Comparison of ENCODE assay signal across 8 cellular contexts in genomic region chr10:80409121-80409520, GRCh38. TPM values are rescaled to one million over a fixed set of nuclear protein-coding genes. Genes with fewer than 3 reads are reported as not detected.
A peak's percentile ranks its signal among the peaks of the same experiment; 100 is the strongest.
DNase-seq lines count a peak whose midpoint lies in the region; ATAC-seq and TF ChIP-seq lines count a peak whose summit lies in the region.

No MANE protein-coding gene starts in this region.

- no peaks in the 10 kb centered on the region for H3K27me3 Mint-ChIP-seq in CD8-positive, alpha-beta T cell (ENCODE audit: low read depth)
- H3K27me3 Mint-ChIP-seq in neural progenitor cell (ENCODE audit: insufficient read depth, low read depth) = peaks cover 6% of the 10 kb centered on the region

- H3F3A ChIP-seq in OCI-LY1 (ENCODE audit: insufficient read depth, low read length) (no peaks in the 10 kb centered on the region), neural progenitor cell (ENCODE audit: low read depth) (peaks cover 7% of the 10 kb centered on the region)

- no peak overlapping the region for H3K27ac ChIP-seq in CD8-positive, alpha-beta T cell (ENCODE audit: low read depth, low read length)
- no peak overlapping the region for H3K27ac ChIP-seq in OCI-LY1 (ENCODE audit: low read depth, low read length, poor library complexity, severe bottlenecking)
- no peak overlapping the region for H3K27ac ChIP-seq in neural progenitor cell

- peak overlapping the region; percentile 91 for H3K4me2 ChIP-seq in OCI-LY1 (ENCODE audit: low read length)
- H3K4me2 ChIP-seq in neural progenitor cell = peak overlapping the region; percentile 95

- CTCF ChIA-PET in CD8-positive, alpha-beta T cell (lab: Charles Lee) = interaction anchor here (0.7 to 1.4 kb wide), 3 partner anchors 11 to 96 kb away, joined by 3 to 5 read pairs (median 3); no protein-coding TSS in a partner anchor

- POLR2A ChIA-PET in CD8-positive, alpha-beta T cell (lab: Charles Lee) = interaction anchor here (1.3 kb wide), 1 partner anchor 31 kb away, joined by 3 read pairs; no protein-coding TSS in a partner anchor

- peaks cover 32% of the 10 kb centered on the region for H3K4me1 Mint-ChIP-seq in CD8-positive, alpha-beta T cell (ENCODE audit: low read depth)
- peaks cover 64% of the 10 kb centered on the region for H3K4me1 Mint-ChIP-seq in neural progenitor cell

- peak overlapping the region; percentile 91 for H3K4me3 Mint-ChIP-seq in CD8-positive, alpha-beta T cell
- peak overlapping the region; percentile 88 for H3K4me3 Mint-ChIP-seq in neural progenitor cell

- H3K27ac Mint-ChIP-seq in CD8-positive, alpha-beta T cell = peak overlapping the region; percentile 29
- H3K27ac Mint-ChIP-seq in neural progenitor cell = no peak overlapping the region

- H4K20me1 ChIP-seq in OCI-LY1 (ENCODE audit: insufficient read depth, low read length) (no peaks in the 10 kb centered on the region), neural progenitor cell (ENCODE audit: low read depth) (peaks cover 52% of the 10 kb centered on the region)

- H3K36me3 Mint-ChIP-seq in CD8-positive, alpha-beta T cell = peaks cover 2% of the 10 kb centered on the region
- peaks cover 22% of the 10 kb centered on the region for H3K36me3 Mint-ChIP-seq in neural progenitor cell

- no peaks in the 10 kb centered on the region for H3K36me3 ChIP-seq in CD8-positive, alpha-beta T cell (ENCODE audit: insufficient read depth, low read length)
- H3K36me3 ChIP-seq in OCI-LY1 (ENCODE audit: insufficient read depth, low read length) (no peaks in the 10 kb centered on the region), neural progenitor cell (no peaks in the 10 kb centered on the region)

- H3K4me1 ChIP-seq in CD8-positive, alpha-beta T cell (ENCODE audit: insufficient read depth, low read length) = peaks cover 4% of the 10 kb centered on the region
- H3K4me1 ChIP-seq in OCI-LY1 (ENCODE audit: insufficient read depth, low read length, severe bottlenecking) (peaks cover 20% of the 10 kb centered on the region), neural progenitor cell (peaks cover 64% of the 10 kb centered on the region)

- no peaks in the 10 kb centered on the region for H3K79me2 ChIP-seq in OCI-LY1 (ENCODE audit: insufficient read depth, low read length)
- peaks cover 57% of the 10 kb centered on the region for H3K79me2 ChIP-seq in neural progenitor cell (ENCODE audit: low read depth)

- no peak for ATAC-seq in CD8-positive, alpha-beta T cell
- ATAC-seq in HG02588 (IDR thresholded peaks at IDR 0.05; ENCODE audit: unreplicated experiment) (no peak), GM19452 (IDR thresholded peaks at IDR 0.05; ENCODE audit: unreplicated experiment) (no peak)

- H3K9me2 ChIP-seq in OCI-LY1 (ENCODE audit: low read depth, low read length) = no peaks in the 10 kb centered on the region

- H3K4me3 ChIP-seq in CD8-positive, alpha-beta T cell (ENCODE audit: low read depth, low read length) = peak overlapping the region; percentile 65
- H3K4me3 ChIP-seq in OCI-LY1 (ENCODE audit: low read depth, low read length, poor library complexity, severe bottlenecking) (peak overlapping the region; percentile 69), epithelial cell of esophagus (ENCODE audit: low read length) (peak overlapping the region; percentile 55), neural progenitor cell (peak overlapping the region; percentile 63)

- H3K9me3 ChIP-seq in CD8-positive, alpha-beta T cell (ENCODE audit: low read length) = no peaks in the 10 kb centered on the region
- H3K9me3 ChIP-seq in OCI-LY1 (ENCODE audit: low read length) = no peaks in the 10 kb centered on the region
- H3K9me3 ChIP-seq in neural progenitor cell (ENCODE audit: low read depth) = no peaks in the 10 kb centered on the region

- no peaks in the 10 kb centered on the region for H3K9me3 Mint-ChIP-seq in CD8-positive, alpha-beta T cell
- no peaks in the 10 kb centered on the region for H3K9me3 Mint-ChIP-seq in neural progenitor cell

- intact Hi-C loops in CD8-positive, alpha-beta T cell (cut with DNase I, micrococcal nuclease) = loop anchor here in 1 of 2 experiments (5.0 kb wide), 1 partner anchor 43 kb away; the partner anchor contains the start of gene TSPAN14

- DNase-seq in CD8-positive, alpha-beta T cell = no peak
- DNase-seq in epithelial cell of esophagus (ENCODE audit: low read depth) (no peak), neural progenitor cell (ENCODE audit: low spot score) (no peak), OCI-M1 (lab: John Stamatoyannopoulos, UW) (no peak)
- no peak for DNase-seq in activated CD4-positive, CD25-positive, alpha-beta regulatory T cell treated with anti-CD3 and anti-CD28 coated beads, Interleukin-2, amount 50 U/mL, for 72 hours

- TF ChIP-seq CTCF in CD8-positive, alpha-beta T cell (IDR thresholded peaks at IDR 0.05) = no peak
- TF ChIP-seq CTCF in OCI-LY1 (IDR thresholded peaks at IDR 0.05; ENCODE audit: low read length) = no peak
- no peak for TF ChIP-seq CTCF in epithelial cell of esophagus (IDR thresholded peaks at IDR 0.05; ENCODE audit: insufficient read depth, low read depth, low read length, missing control alignments)
- TF ChIP-seq CTCF in neural progenitor cell (IDR thresholded peaks at IDR 0.05) = no peak

- H3K9ac ChIP-seq in OCI-LY1 (ENCODE audit: low read length) (peak overlapping the region; percentile 71), neural progenitor cell (peak overlapping the region; percentile 34)

- H3K27me3 ChIP-seq in CD8-positive, alpha-beta T cell (ENCODE audit: insufficient read depth, low read length) = no peaks in the 10 kb centered on the region
- H3K27me3 ChIP-seq in OCI-LY1 (ENCODE audit: insufficient read depth, low read length) = no peaks in the 10 kb centered on the region
- peaks cover 12% of the 10 kb centered on the region for H3K27me3 ChIP-seq in neural progenitor cell

- H2AFZ ChIP-seq in OCI-LY1 (ENCODE audit: low read length) = no peak overlapping the region
- H2AFZ ChIP-seq in neural progenitor cell (replicated peaks) = peak overlapping the region; percentile 94

RNA-seq across cellular contexts. Expression of gene PRXL2A, which starts 0.8 kb away (rescaled TPM):
- 1 to 10 TPM; 4.6 to 5.1 TPM for total RNA-seq in CD8-positive, alpha-beta T cell
- 81.4 and 107 TPM in 2 replicates for total RNA-seq in neural progenitor cell (ENCODE audit: low replicate concordance)

RNA-seq across cellular contexts. Expression of gene TSPAN14, which starts 45.0 kb away (rescaled TPM):
- total RNA-seq in CD8-positive, alpha-beta T cell = 10 to 100 TPM; 63.9 to 66.1 TPM
- 32.7 and 68.9 TPM in 2 replicates for total RNA-seq in neural progenitor cell (ENCODE audit: low replicate concordance)

RNA-seq across cellular contexts. Expression of gene DYDC2, which starts 52.5 kb away (rescaled TPM):
- total RNA-seq in CD8-positive, alpha-beta T cell = not detected
- total RNA-seq in neural progenitor cell (ENCODE audit: low replicate concordance) = 5.8 and 6.9 TPM in 2 replicates

RNA-seq across cellular contexts. Expression of gene DYDC1, which starts 52.6 kb away (rescaled TPM):
- total RNA-seq in CD8-positive, alpha-beta T cell = not detected
- not detected in 2 replicates for total RNA-seq in neural progenitor cell (ENCODE audit: low replicate concordance)

Comparison
In these comparisons a context has a peak if more than half of its experiments do, and no peak if none do; other contexts are left out.
1. RNA of gene PRXL2A, which starts 0.8 kb away (total RNA-seq): 81.4 to 107 TPM in neural progenitor cell; 4.6 to 5.1 TPM in CD8-positive, alpha-beta T cell; every median in the first group is over 10 times any median in the second.
2. Peak in every context shown above with its lines, with median percentiles within 50 percentile points of each other: H3K4me3 ChIP-seq.